9 cellular contexts compared by ENCODE assay signal in genomic region chr2:101999122-101999789, GRCh38. TPM values are rescaled to one million over a fixed set of nuclear protein-coding genes. Genes with fewer than 3 reads are reported as not detected.
DNase-seq lines count a peak whose midpoint lies in the region; ATAC-seq, FAIRE-seq and TF ChIP-seq lines count a peak whose summit lies in the region.
"Had no signal": no experiment of that assay in that cellular context is flagged by ENCODE, and none has a peak within 500 bp of the region (broad histone marks: within the 10 kb centered on the region; RNA-seq: fewer than 3 reads in every experiment).

No MANE protein-coding gene starts in this region.

- H3K36me3 ChIP-seq in Caco-2 (ENCODE audit: control insufficient read depth, insufficient read depth, low read length) (no peaks in the 10 kb centered on the region), esophagus muscularis mucosa (no peaks in the 10 kb centered on the region)

- FAIRE-seq in GM12891 (lab: Jason Lieb, UNC), result no peak

- H3K4me1 Mint-ChIP-seq in Caco-2 (ENCODE audit: low read depth, unreplicated experiment), result peaks cover 7% of the 10 kb centered on the region

- H3K4me1 ChIP-seq in Caco-2 (peaks cover 49% of the 10 kb centered on the region), esophagus muscularis mucosa (peaks cover 0 to 3% (median 0%) of the 10 kb centered on the region in 4 donors)

- H3K4me3 Mint-ChIP-seq in Caco-2 (ENCODE audit: unreplicated experiment), result peak overlapping the region; percentile 61

- H3K27me3 ChIP-seq in Caco-2 (replicated peaks; ENCODE audit: control insufficient read depth, insufficient read depth, low read length), result no peaks in the 10 kb centered on the region
- H3K27me3 ChIP-seq in esophagus muscularis mucosa, result peaks cover 0 to 6% (median 0%) of the 10 kb centered on the region in 4 donors

- H3K9me3 Mint-ChIP-seq in Caco-2 (ENCODE audit: unreplicated experiment), result no peaks in the 10 kb centered on the region

- CTCF ChIA-PET in Caco-2 (lab: Charles Lee), result interaction anchor here (0.5 to 2.9 kb wide), 6 partner anchors 12 to 242 kb away, joined by 3 to 26 read pairs (median 4); no protein-coding TSS in a partner anchor

- WGBS in esophagus muscularis mucosa, result 94% methylated on average over 5 of the region's 5 CpGs

- peak overlapping the region; percentile 21 for H3K4me3 ChIP-seq in Caco-2 (ENCODE audit: low read depth, low read length)
- H3K4me3 ChIP-seq in esophagus muscularis mucosa, result no peak overlapping the region

- peak overlapping the region; percentile 58 for H3K27ac Mint-ChIP-seq in Caco-2 (ENCODE audit: unreplicated experiment)

- H3K9me3 ChIP-seq in Caco-2 (no peaks in the 10 kb centered on the region), esophagus muscularis mucosa (no peaks in the 10 kb centered on the region)

- TF ChIP-seq POLR2A in GM12891 (IDR thresholded peaks at IDR 0.05; ENCODE audit: low read depth, low read length), result no peak
- no peak for TF ChIP-seq POLR2A in esophagus muscularis mucosa (IDR thresholded peaks at IDR 0.05; ENCODE audit: low read depth)

- no peaks in the 10 kb centered on the region for H3K36me3 Mint-ChIP-seq in Caco-2 (ENCODE audit: insufficient read depth, unreplicated experiment)

- BruUV-seq in Caco-2 (replicated peaks; lab: Mats Ljungman, UMichigan), result no TSS peak

- POLR2A ChIA-PET in Caco-2 (lab: Charles Lee), result interaction anchor here (1.0 to 1.3 kb wide), 3 partner anchors 157 to 241 kb away, joined by 3 to 5 read pairs (median 3); no protein-coding TSS in a partner anchor

- H3K27me3 Mint-ChIP-seq in Caco-2 (ENCODE audit: insufficient read depth, unreplicated experiment), result no peaks in the 10 kb centered on the region

- TF ChIP-seq EP300 in esophagus muscularis mucosa (IDR thresholded peaks at IDR 0.05), result no peak

- DNase-seq in Caco-2 (peak; percentile 77 to 82), left lobe of liver (ENCODE audit: low spot score) (peak; percentile 81), GM12891 (ENCODE audit: insufficient read length, low spot score) (no peak), esophagus muscularis mucosa (ENCODE audit: extremely low spot score) (no peak), ureter (ENCODE audit: low spot score) (no peak), NK-92 (lab: John Stamatoyannopoulos, UW; ENCODE audit: unreplicated experiment) (no peak)
- DNase-seq in activated CD4-positive, CD25-positive, alpha-beta regulatory T cell treated with anti-CD3 and anti-CD28 coated beads, Interleukin-2, amount 50 U/mL, for 72 hours, result peak; percentile 45
- DNase-seq: EL had no signal

- ATAC-seq in GM21717 (IDR thresholded peaks at IDR 0.05; ENCODE audit: unreplicated experiment), result peak; percentile 49
- ATAC-seq in left lobe of liver, result peak; percentile 92

- H3K27ac ChIP-seq in esophagus muscularis mucosa (replicated peaks in 1 of 4), result no peak overlapping the region

- TF ChIP-seq CTCF in Caco-2 (IDR thresholded peaks at IDR 0.05; ENCODE audit: insufficient read depth in 1 of 2, low read depth in 1 of 2, low read length in 1 of 2, severe bottlenecking in 1 of 2, unreplicated experiment in 1 of 2) (no peak), esophagus muscularis mucosa (IDR thresholded peaks at IDR 0.05) (no peak)

- intact Hi-C loops in Caco-2 (cut with micrococcal nuclease; ENCODE audit: unreplicated experiment), result loop anchor here (1.0 kb wide), 3 partner anchors 14 to 157 kb away; no protein-coding TSS in a partner anchor
- intact Hi-C loops in esophagus muscularis mucosa (cut with DNase I), result no loop called here

TF ChIP-seq in GM12891, 5 proteins besides CTCF, POLR2A, EP300 and RAD21:
- no peak for TF ChIP-seq PAX5 (IDR thresholded peaks at IDR 0.05; ENCODE audit: insufficient read depth, low read length, severe bottlenecking)
- no peak for TF ChIP-seq POU2F2 (IDR thresholded peaks at IDR 0.05; ENCODE audit: low read depth, low read length)
- TF ChIP-seq TAF1 (IDR thresholded peaks at IDR 0.05; ENCODE audit: low read depth, low read length), result no peak
- no peak for TF ChIP-seq SPI1 (IDR thresholded peaks at IDR 0.05; ENCODE audit: low read depth, low read length)
- TF ChIP-seq POLR2AphosphoS5 (IDR thresholded peaks at IDR 0.05; ENCODE audit: low read depth, low read length), result no peak
TF ChIP-seq in GM12891: peak in this region for 0.

RNA-seq across cellular contexts. Expression of gene IL1R2, which starts 7.5 kb away (rescaled TPM):
- total RNA-seq in Caco-2 (2022), result 10.1 and 15.5 TPM in 2 replicates
- total RNA-seq in left lobe of liver, result 12.0 TPM
- polyA plus RNA-seq in GM12891 (2012; ENCODE audit: low read depth, missing spikeins), result 0.62 TPM
- 10 to 100 TPM in 1 of 4 donors, 1 to 10 TPM in 3; 2.5 to 56.2 (median 6.4) TPM for total RNA-seq in esophagus muscularis mucosa
- 5.9 TPM for total RNA-seq in ureter

Comparison
In these comparisons a context has a peak if more than half of its experiments do, and no peak if none do; other contexts are left out.
1. DNase-seq: peak in Caco-2 (2 of 2), activated CD4-positive, CD25-positive, alpha-beta regulatory T cell treated with anti-CD3 and anti-CD28 coated beads, Interleukin-2, amount 50 U/mL, for 72 hours (single experiment) and left lobe of liver (single experiment); none in GM12891 (single experiment), esophagus muscularis mucosa (single experiment), ureter (single experiment) and NK-92 (single experiment).